8 cellular contexts compared by ENCODE assay signal in genomic region chr4:73070072-73070385, GRCh38. TPM values are rescaled to one million over a fixed set of nuclear protein-coding genes. Genes with fewer than 3 reads are reported as not detected.
DNase-seq lines count a peak whose midpoint lies in the region; ATAC-seq and TF ChIP-seq lines count a peak whose summit lies in the region.

No MANE protein-coding gene starts in this region.

- H3K4me3 Mint-ChIP-seq in natural killer cell treated with Interleukin-12 subunit alpha and Interleukin-12 subunit beta and Interleukin-15 and Interleukin-18, amount 100 ng/mL, for 72 hours: peak overlapping the region; percentile 90

- TF ChIP-seq CTCF in coronary artery (IDR thresholded peaks at IDR 0.05): no peak

- no peaks in the 10 kb centered on the region for H3K36me3 Mint-ChIP-seq in natural killer cell treated with Interleukin-12 subunit alpha and Interleukin-12 subunit beta and Interleukin-15 and Interleukin-18, amount 100 ng/mL, for 72 hours

- peak overlapping the region; percentile 84 for H3K4me3 ChIP-seq in coronary artery

- CTCF ChIA-PET in HEK293T (lab: Yijun Ruan, JAX): interaction anchor here (0.5 kb wide), 1 partner anchor 300 kb away, joined by 3 read pairs; no protein-coding TSS in a partner anchor

- ATAC-seq in natural killer cell treated with Interleukin-12 subunit alpha and Interleukin-12 subunit beta and Interleukin-15 and Interleukin-18, amount 100 ng/mL, for 72 hours: peak; percentile 4 to 22

- DNase-seq in NCI-H345 (lab: John Stamatoyannopoulos, UW) (peak; percentile 26), NCI-H345 treated with DMSO at 0.1 percent for 48 hours (lab: John Stamatoyannopoulos, UW; ENCODE audit: unreplicated experiment) (no peak), HEK293T (ENCODE audit: extremely low spot score) (no peak), NCI-H2029 treated with DMSO at 0.1 percent for 48 hours (lab: John Stamatoyannopoulos, UW) (peak; percentile 57), coronary artery (ENCODE audit: low spot score) (no peak), T1000 (lab: John Stamatoyannopoulos, UW) (no peak), midbrain (lab: John Stamatoyannopoulos, UW) (no peak)
- DNase-seq in natural killer cell treated with Interleukin-12 subunit alpha and Interleukin-12 subunit beta and Interleukin-15 and Interleukin-18, amount 100 ng/mL, for 72 hours (ENCODE audit: low spot score): no peak

- peaks cover 31 to 41% of the 10 kb centered on the region in 2 donors for H3K4me1 Mint-ChIP-seq in natural killer cell treated with Interleukin-12 subunit alpha and Interleukin-12 subunit beta and Interleukin-15 and Interleukin-18, amount 100 ng/mL, for 72 hours (ENCODE audit: low read depth in 2 of 2)

- H3K9me3 Mint-ChIP-seq in natural killer cell treated with Interleukin-12 subunit alpha and Interleukin-12 subunit beta and Interleukin-15 and Interleukin-18, amount 100 ng/mL, for 72 hours: no peaks in the 10 kb centered on the region

- no peaks in the 10 kb centered on the region for H3K27me3 Mint-ChIP-seq in natural killer cell treated with Interleukin-12 subunit alpha and Interleukin-12 subunit beta and Interleukin-15 and Interleukin-18, amount 100 ng/mL, for 72 hours

- peak overlapping the region; percentile 90 to 98 for H3K27ac ChIP-seq in coronary artery

- POLR2A ChIA-PET in HEK293T (lab: Yijun Ruan, JAX): interaction anchor here (0.6 to 1.5 kb wide), 3 partner anchors 153 to 189 kb away, joined by 3 to 6 read pairs (median 5); partner anchors contain the start of gene ANKRD17

- peak overlapping the region; percentile 91 to 94 for H3K27ac Mint-ChIP-seq in natural killer cell treated with Interleukin-12 subunit alpha and Interleukin-12 subunit beta and Interleukin-15 and Interleukin-18, amount 100 ng/mL, for 72 hours

TF ChIP-seq in HEK293T, 16 proteins besides CTCF, POLR2A, EP300 and RAD21:
- TF ChIP-seq ARNT (IDR thresholded peaks at IDR 0.05) (no peak), SUZ12 (IDR thresholded peaks at IDR 0.05) (no peak), ELF4 (IDR thresholded peaks at IDR 0.05) (0 out of 2 replicates have a peak, but pooled peaks have one; percentile 13), FOXM1 (IDR thresholded peaks at IDR 0.05; ENCODE audit: borderline replicate concordance) (no peak), FOXK2 (IDR thresholded peaks at IDR 0.05) (no peak), FOXA1 (IDR thresholded peaks at IDR 0.05) (no peak), SP1 (IDR thresholded peaks at IDR 0.05) (no peak), L3MBTL2 (conservative IDR thresholded peaks at IDR 0.05) (peak; percentile 74), CTBP1 (IDR thresholded peaks at IDR 0.05; ENCODE audit: borderline replicate concordance) (no peak), LEF1 (IDR thresholded peaks at IDR 0.05; ENCODE audit: borderline replicate concordance) (no peak), TARDBP (IDR thresholded peaks at IDR 0.05) (no peak), BHLHE40 (IDR thresholded peaks at IDR 0.05; ENCODE audit: borderline replicate concordance) (no peak), NFRKB (IDR thresholded peaks at IDR 0.05) (no peak), HDGF (IDR thresholded peaks at IDR 0.05; ENCODE audit: borderline replicate concordance) (no peak), PKNOX1 (IDR thresholded peaks at IDR 0.05) (no peak), ZNF384 (IDR thresholded peaks at IDR 0.05) (no peak)

RNA-seq across cellular contexts. Expression of gene COX18, which starts 0.5 kb away (rescaled TPM):
- 10 to 100 TPM; 12.7 to 16.6 TPM for total RNA-seq in natural killer cell treated with Interleukin-12 subunit alpha and Interleukin-12 subunit beta and Interleukin-15 and Interleukin-18, amount 100 ng/mL, for 72 hours

Comparison
In these comparisons a context has a peak if more than half of its experiments do, and no peak if none do; other contexts are left out.
1. DNase-seq: peak in NCI-H345 (single experiment) and NCI-H2029 treated with DMSO at 0.1 percent for 48 hours (single experiment); none in NCI-H345 treated with DMSO at 0.1 percent for 48 hours (single experiment), HEK293T (single experiment), coronary artery (single experiment), natural killer cell treated with Interleukin-12 subunit alpha and Interleukin-12 subunit beta and Interleukin-15 and Interleukin-18, amount 100 ng/mL, for 72 hours (single experiment), T1000 (single experiment) and midbrain (single experiment).